Comparison of ENCODE assay signal across 9 cellular contexts in the genomic region with DNA sequence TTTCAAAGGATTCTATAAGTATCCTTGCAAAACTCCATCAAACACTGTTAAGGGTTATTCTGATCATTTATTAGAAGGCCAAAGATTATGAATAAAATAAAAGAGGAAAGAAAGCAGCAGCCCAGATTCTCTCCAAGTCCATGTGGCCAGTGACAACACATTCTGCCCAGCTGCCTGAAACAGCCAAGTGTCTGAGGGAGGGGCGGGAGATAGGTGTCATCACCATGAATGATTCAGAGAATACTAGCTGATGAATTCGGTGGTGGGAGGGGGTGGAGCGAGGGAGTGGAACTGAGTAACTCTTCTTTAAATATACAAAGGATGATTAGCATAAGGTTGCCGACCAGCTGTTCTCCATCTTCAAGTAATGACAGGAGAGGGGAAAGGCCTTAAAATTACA. TPM values are rescaled to one million over a fixed set of nuclear protein-coding genes. Genes with fewer than 3 reads are reported as not detected.
DNase-seq lines count a peak whose midpoint lies in the region; ATAC-seq and TF ChIP-seq lines count a peak whose summit lies in the region.
"Had no signal": no experiment of that assay in that cellular context is flagged by ENCODE, and none has a peak within 500 bp of the region (broad histone marks: within the 10 kb centered on the region; RNA-seq: fewer than 3 reads in every experiment).

No MANE protein-coding gene starts in this region.

- intact Hi-C loops in A673 (cut with micrococcal nuclease; ENCODE audit: unreplicated experiment) (no loop called here), lower leg skin (cut with DNase I; ENCODE audit: low total_unique reads) (no loop called here), prostate gland (cut with DNase I) (loop anchor here (2.0 kb wide), 1 partner anchor 37 kb away; no protein-coding TSS in a partner anchor)

- no peaks in the 10 kb centered on the region for H3K9me3 ChIP-seq in A673 (ENCODE audit: low read depth, low read length, poor library complexity, severe bottlenecking)
- no peaks in the 10 kb centered on the region for H3K9me3 ChIP-seq in prostate gland
- H3K9me3 ChIP-seq: Peyer's patch had no signal

- no TSS peak for BruUV-seq in A673 (replicated peaks; lab: Mats Ljungman, UMichigan)

- DNase-seq in A673 (ENCODE audit: low spot score) (peak; percentile 55), HPDE6-E6E7 (ENCODE audit: extremely low spot score) (peak; percentile 54), astrocyte of the hippocampus (ENCODE audit: low read depth, low spot score) (peak; percentile 72), lower leg skin (ENCODE audit: low spot score in 2 of 2) (peak; percentile 49 to 87), midbrain (lab: John Stamatoyannopoulos, UW) (no peak), prostate gland (ENCODE audit: low spot score) (no peak)

- WGBS in lower leg skin, 2 donors: 24 to 34% methylated on average over 4 of the region's 4 CpGs
- 54% methylated on average over 4 of the region's 4 CpGs for WGBS in prostate gland

- H3K27ac ChIP-seq in A673 (ENCODE audit: low read depth, low read length, poor library complexity, severe bottlenecking): no peak overlapping the region
- no peak overlapping the region for H3K27ac ChIP-seq in prostate gland
- H3K27ac ChIP-seq: Peyer's patch had no signal

- TF ChIP-seq POLR2A in lower leg skin (IDR thresholded peaks at IDR 0.05) (no peak), prostate gland (IDR thresholded peaks at IDR 0.05) (no peak)

- POLR2A ChIA-PET in A673 (lab: Charles Lee; ENCODE audit: low non-redundant PET): no interaction called here

- CTCF ChIA-PET in A673 (lab: Charles Lee): no interaction called here

- no peak overlapping the region for H3K4me3 ChIP-seq in A673 (ENCODE audit: low read depth, low read length, poor library complexity, severe bottlenecking)
- H3K4me3 ChIP-seq in lower leg skin (ENCODE audit: low read depth, poor library complexity, severe bottlenecking): no peak overlapping the region
- H3K4me3 ChIP-seq in prostate gland: no peak overlapping the region
- H3K4me3 ChIP-seq: Peyer's patch had no signal

- H3K4me1 ChIP-seq in A673 (ENCODE audit: insufficient read depth, low read length, poor library complexity, severe bottlenecking): no peaks in the 10 kb centered on the region
- no peaks in the 10 kb centered on the region for H3K4me1 ChIP-seq in prostate gland (replicated peaks)
- H3K4me1 ChIP-seq: Peyer's patch had no signal

- TF ChIP-seq CTCF in A673 (conservative IDR thresholded peaks at IDR 0.05; ENCODE audit: low read depth, low read length): no peak
- no peak for TF ChIP-seq CTCF in lower leg skin (IDR thresholded peaks at IDR 0.05)
- TF ChIP-seq CTCF in prostate gland (IDR thresholded peaks at IDR 0.05): no peak

- H3K36me3 ChIP-seq in A673 (ENCODE audit: insufficient read depth, low read length, poor library complexity, severe bottlenecking) (no peaks in the 10 kb centered on the region), prostate gland (no peaks in the 10 kb centered on the region)
- H3K36me3 ChIP-seq: Peyer's patch had no signal

- ATAC-seq in GM18870 (IDR thresholded peaks at IDR 0.05; ENCODE audit: unreplicated experiment) (no peak), HG03280 (IDR thresholded peaks at IDR 0.05; ENCODE audit: unreplicated experiment) (no peak)

- no peaks in the 10 kb centered on the region for H3K27me3 ChIP-seq in A673 (replicated peaks; ENCODE audit: insufficient read depth, low read depth, low read length, poor library complexity)
- no peaks in the 10 kb centered on the region for H3K27me3 ChIP-seq in prostate gland (replicated peaks; ENCODE audit: insufficient read depth)
- H3K27me3 ChIP-seq: Peyer's patch had no signal

RNA-seq across cellular contexts. Expression of a gene that starts 21.2 kb away (rescaled TPM):
- total RNA-seq in A673 (2021): 31.0 and 36.4 TPM in 2 replicates
- 1 to 10 TPM; 2.2 to 7.3 (median 2.4) TPM for total RNA-seq in lower leg skin
- total RNA-seq in prostate gland: 10 to 100 TPM in 1 of 2 donors, 1 to 10 TPM in 1; 7.6 to 28.2 TPM

Comparison
In these comparisons a context has a peak if more than half of its experiments do, and no peak if none do; other contexts are left out.
1. DNase-seq: peak in A673 (single experiment), HPDE6-E6E7 (single experiment), astrocyte of the hippocampus (single experiment) and lower leg skin (2 of 2); none in midbrain (single experiment) and prostate gland (single experiment).